ENCODE assay signal across 7 cellular contexts in the genomic region with DNA sequence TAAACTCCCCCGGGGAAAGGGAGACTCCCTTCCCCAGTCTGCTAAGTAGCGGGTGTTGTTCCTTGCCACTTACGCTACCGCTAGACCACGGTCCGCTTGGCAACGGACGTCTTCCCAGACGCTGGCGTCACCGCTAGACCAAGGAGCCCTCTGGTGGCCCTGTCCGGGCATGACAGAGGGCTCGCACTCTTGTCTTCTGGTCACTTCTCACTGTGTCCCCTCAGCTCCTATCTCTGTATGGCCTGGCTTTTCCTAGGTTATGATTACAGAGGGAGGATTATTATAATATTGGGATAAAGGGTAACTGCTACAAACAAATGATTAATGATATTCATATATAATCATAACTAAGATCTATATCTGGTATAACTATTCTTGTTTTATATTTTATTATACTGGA. TPM values are rescaled to one million over a fixed set of nuclear protein-coding genes. Genes with fewer than 3 reads are reported as not detected.
"Had no signal": no experiment of that assay in that cellular context is flagged by ENCODE, and none has a peak within 500 bp of the region (broad histone marks: within the 10 kb centered on the region; RNA-seq: fewer than 3 reads in every experiment).

No MANE protein-coding gene starts in this region.

RNA-seq across cellular contexts. Expression of a gene that starts 10.0 kb away (rescaled TPM):
- total RNA-seq: fibroblast of villous mesenchyme had no signal

RNA-seq across cellular contexts. Expression of a gene that starts 16.0 kb away (rescaled TPM):
- total RNA-seq: esophagus muscularis mucosa, fibroblast of villous mesenchyme, gastrocnemius medialis, left lobe of liver, osteoblast, right atrium auricular region, vagina had no signal

RNA-seq across cellular contexts. Expression of a gene that starts 42.0 kb away (rescaled TPM):
- total RNA-seq: fibroblast of villous mesenchyme, osteoblast had no signal
